Comparison of ENCODE assay signal across 2 cellular contexts in the genomic region with DNA sequence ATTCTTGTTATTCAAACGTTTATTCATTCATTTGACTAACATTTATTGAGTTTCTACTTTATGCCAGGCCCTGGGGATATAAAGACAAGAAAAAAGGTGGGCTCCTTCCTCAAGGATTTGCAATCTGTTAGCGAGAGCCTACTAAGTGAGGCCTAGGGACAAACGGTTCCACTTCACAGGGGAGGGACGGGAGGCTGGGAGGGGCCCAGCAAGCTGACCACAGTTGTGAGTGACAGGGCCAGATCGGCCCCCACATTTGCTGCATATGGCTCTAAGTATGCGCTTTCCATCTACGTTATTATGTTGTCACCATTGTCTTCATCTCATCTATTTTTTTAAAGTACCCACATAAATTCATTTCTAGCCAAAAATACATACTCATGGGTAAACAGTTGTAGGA.
TF ChIP-seq lines count a peak whose summit lies in the region.

No MANE protein-coding gene starts in this region.

TF ChIP-seq in GM23338, 12 proteins besides CTCF, POLR2A, EP300 and RAD21 (continues in another document):
- TF ChIP-seq REST (IDR thresholded peaks at IDR 0.05; ENCODE audit: unreplicated experiment) (no peak), ZNF114 (CRISPR knock-in tag; IDR thresholded peaks at IDR 0.05) (no peak), CREB1 (CRISPR knock-in tag; IDR thresholded peaks at IDR 0.05; ENCODE audit: low read depth) (no peak), JUNB (IDR thresholded peaks at IDR 0.05; ENCODE audit: unreplicated experiment) (no peak), NANOG (IDR thresholded peaks at IDR 0.05; ENCODE audit: borderline replicate concordance) (no peak), POLR2AphosphoS5 (IDR thresholded peaks at IDR 0.05; ENCODE audit: low read depth) (no peak), STAT1 (IDR thresholded peaks at IDR 0.05; ENCODE audit: unreplicated experiment) (no peak), EZH2phosphoT487 (IDR thresholded peaks at IDR 0.05; ENCODE audit: unreplicated experiment) (no peak), EZH2 (IDR thresholded peaks at IDR 0.05; ENCODE audit: low read depth, unreplicated experiment) (no peak), ZNF331 (CRISPR knock-in tag; IDR thresholded peaks at IDR 0.05; ENCODE audit: low read depth) (no peak)
- TF ChIP-seq, protein P1, sequence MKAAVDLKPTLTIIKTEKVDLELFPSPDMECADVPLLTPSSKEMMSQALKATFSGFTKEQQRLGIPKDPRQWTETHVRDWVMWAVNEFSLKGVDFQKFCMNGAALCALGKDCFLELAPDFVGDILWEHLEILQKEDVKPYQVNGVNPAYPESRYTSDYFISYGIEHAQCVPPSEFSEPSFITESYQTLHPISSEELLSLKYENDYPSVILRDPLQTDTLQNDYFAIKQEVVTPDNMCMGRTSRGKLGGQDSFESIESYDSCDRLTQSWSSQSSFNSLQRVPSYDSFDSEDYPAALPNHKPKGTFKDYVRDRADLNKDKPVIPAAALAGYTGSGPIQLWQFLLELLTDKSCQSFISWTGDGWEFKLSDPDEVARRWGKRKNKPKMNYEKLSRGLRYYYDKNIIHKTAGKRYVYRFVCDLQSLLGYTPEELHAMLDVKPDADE (IDR thresholded peaks at IDR 0.05), result no peak

TF ChIP-seq in SK-N-SH, 30 proteins besides CTCF, POLR2A, EP300 and RAD21:
- TF ChIP-seq IRF3 (IDR thresholded peaks at IDR 0.05; ENCODE audit: low read depth, low read length) (no peak), CHD2 (IDR thresholded peaks at IDR 0.05; ENCODE audit: low read length, partially characterized antibody) (no peak), RXRA (IDR thresholded peaks at IDR 0.05; ENCODE audit: borderline replicate concordance, low read depth) (no peak), FOSL2 (IDR thresholded peaks at IDR 0.05; ENCODE audit: borderline replicate concordance, low read depth) (no peak), GABPA (IDR thresholded peaks at IDR 0.05; ENCODE audit: low read depth) (no peak), NRF1 (IDR thresholded peaks at IDR 0.05; ENCODE audit: low read depth, low read length) (no peak), MEF2A (IDR thresholded peaks at IDR 0.05; ENCODE audit: borderline replicate concordance, low read depth) (no peak), FOXM1 (IDR thresholded peaks at IDR 0.05; ENCODE audit: low read depth) (no peak), MAX (IDR thresholded peaks at IDR 0.05; ENCODE audit: low read depth) (no peak), ZBTB33 (IDR thresholded peaks at IDR 0.05; ENCODE audit: borderline replicate concordance, low read depth) (no peak), ELF1 (IDR thresholded peaks at IDR 0.05) (no peak), GATA2 (CRISPR knock-in tag; IDR thresholded peaks at IDR 0.05) (no peak), SMC3 (IDR thresholded peaks at IDR 0.05; ENCODE audit: low read depth, low read length) (no peak), FOXJ3 (CRISPR knock-in tag; IDR thresholded peaks at IDR 0.05) (no peak), TCF12 (IDR thresholded peaks at IDR 0.05) (no peak)
TF ChIP-seq in SK-N-SH: peak in this region for 0.
